16 cellular contexts compared by ENCODE assay signal in genomic region chr5:16490911-16491310, GRCh38.
"Had no signal": no experiment of that assay in that cellular context is flagged by ENCODE, and none has a peak within 500 bp of the region (broad histone marks: within the 10 kb centered on the region; RNA-seq: fewer than 3 reads in every experiment).

No MANE protein-coding gene starts in this region.

- DNase-seq: activated CD4-positive, alpha-beta T cell treated with anti-CD3 and anti-CD28 coated beads for 1 hour; activated gamma-delta T cell; anterior cingulate cortex; cerebellar nuclear complex; effector CD4-positive, alpha-beta T cell; left colon; nephron progenitor cell; nucleus accumbens; stimulated activated CD4-positive, alpha-beta T cell treated with anti-CD3 and anti-CD28 coated beads, Interleukin-2, amount 100 ng/mL, for 24 hours; stimulated activated naive CD4-positive, alpha-beta T cell treated with Interleukin-2 at 50 U/mL for 16 hours; T-helper 2 cell; tibial artery; WERI-Rb-1 had no signal

- H3K4me1 ChIP-seq: tibial artery had no signal

- H3K27ac ChIP-seq: tibial artery, WERI-Rb-1 had no signal

- H3K27ac Mint-ChIP-seq: nephron progenitor cell had no signal

- H3K27me3 ChIP-seq: gastroesophageal sphincter, tibial artery had no signal

- H3K4me3 Mint-ChIP-seq: nephron progenitor cell had no signal

- H3K36me3 ChIP-seq: gastroesophageal sphincter, tibial artery, WERI-Rb-1 had no signal

- H3K4me1 Mint-ChIP-seq: nephron progenitor cell had no signal

- ATAC-seq: esophagus mucosa, gastroesophageal sphincter, left colon had no signal

- H3K4me3 ChIP-seq: gastroesophageal sphincter, lung, tibial artery had no signal
